ENCODE assay signal across 8 cellular contexts in genomic region chr4:186037692-186038658, GRCh38. TPM values are rescaled to one million over a fixed set of nuclear protein-coding genes. Genes with fewer than 3 reads are reported as not detected.
DNase-seq lines count a peak whose midpoint lies in the region; ATAC-seq and TF ChIP-seq lines count a peak whose summit lies in the region.

No MANE protein-coding gene starts in this region.

- no peak overlapping the region for H3K27ac Mint-ChIP-seq in type B pancreatic cell

- H3K4me3 ChIP-seq in PC-9: no peak overlapping the region

- no peaks in the 10 kb centered on the region for H3K9me3 ChIP-seq in PC-9 (ENCODE audit: insufficient read depth, low read depth)

- peaks cover 26% of the 10 kb centered on the region for H3K27me3 Mint-ChIP-seq in type B pancreatic cell

- no peaks in the 10 kb centered on the region for H3K4me1 Mint-ChIP-seq in type B pancreatic cell (ENCODE audit: unreplicated experiment)

- no peak overlapping the region for H2AFZ ChIP-seq in PC-9

- no peaks in the 10 kb centered on the region for H3K79me2 ChIP-seq in PC-9 (ENCODE audit: low read depth)

- no peak overlapping the region for H3K4me3 Mint-ChIP-seq in type B pancreatic cell

- H3K27ac ChIP-seq in PC-9 (no peak overlapping the region), cingulate gyrus (ENCODE audit: low read depth, low read length) (peak overlapping the region; percentile 22)

- no peaks in the 10 kb centered on the region for H3K36me3 ChIP-seq in PC-9 (ENCODE audit: low read depth)

- intact Hi-C loops in PC-9 (cut with micrococcal nuclease; ENCODE audit: unreplicated experiment): loop anchor here (1.0 to 10.0 kb wide), 5 partner anchors 397 to 1903 kb away; partner anchors contain the start of genes CCDC110 and SLC25A4

- H3F3A ChIP-seq in PC-9 (ENCODE audit: insufficient read depth, low read depth): no peaks in the 10 kb centered on the region

- H3K9me3 Mint-ChIP-seq in type B pancreatic cell: peaks cover 4% of the 10 kb centered on the region

- no TSS peak for BruUV-seq in PC-9 (replicated peaks; lab: Mats Ljungman, UMichigan)

- H3K36me3 Mint-ChIP-seq in type B pancreatic cell: no peaks in the 10 kb centered on the region

- H3K4me1 ChIP-seq in PC-9 (replicated peaks; ENCODE audit: insufficient read depth): no peaks in the 10 kb centered on the region

- no peaks in the 10 kb centered on the region for H4K20me1 ChIP-seq in PC-9 (ENCODE audit: insufficient read depth)

- ATAC-seq in left lobe of liver (peak; percentile 96), HG02870 (IDR thresholded peaks at IDR 0.05; ENCODE audit: unreplicated experiment) (no peak)

- peak overlapping the region; percentile 53; the same call in 1 of the 2 replicates for H3K4me2 ChIP-seq in PC-9

- DNase-seq in DMS153 treated with DMSO at 0.1 percent for 48 hours (lab: John Stamatoyannopoulos, UW; ENCODE audit: unreplicated experiment) (peak; percentile 62), GM19240 (ENCODE audit: insufficient read length, low spot score) (peak; percentile 47), HS-27A (ENCODE audit: low read depth) (peak; percentile 23), PC-9 (peak; percentile 40 to 65), left lobe of liver (ENCODE audit: low spot score) (peak; percentile 52), type B pancreatic cell (ENCODE audit: extremely low spot score, unreplicated experiment) (no peak)

- no peaks in the 10 kb centered on the region for H3K9me2 ChIP-seq in PC-9 (ENCODE audit: insufficient read depth)

- POLR2A ChIA-PET in PC-9 (lab: Charles Lee; ENCODE audit: unreplicated experiment): interaction anchor here (0.6 kb wide), 1 partner anchor 1058 kb away, joined by 6 read pairs; no protein-coding TSS in a partner anchor

- CTCF ChIA-PET in PC-9 (lab: Charles Lee): interaction anchor here (0.5 to 1.8 kb wide), 11 partner anchors 13 to 854 kb away, joined by 3 to 8 read pairs (median 3); no protein-coding TSS in a partner anchor

- peak; percentile 80 for TF ChIP-seq CTCF in PC-9 (conservative IDR thresholded peaks at IDR 0.05)
- TF ChIP-seq CTCF in type B pancreatic cell (conservative IDR thresholded peaks at IDR 0.05): peak; percentile 91

- no peaks in the 10 kb centered on the region for H3K27me3 ChIP-seq in PC-9 (ENCODE audit: insufficient read depth, low read depth)

RNA-seq across cellular contexts. Expression of gene TLR3, which starts 31.0 kb away (rescaled TPM):
- 7.7 and 10.3 TPM in 2 replicates for total RNA-seq in PC-9 (2021)
- total RNA-seq in left lobe of liver: 7.7 TPM
- 8.8 and 22.6 TPM in 2 replicates for total RNA-seq in type B pancreatic cell (ENCODE audit: low replicate concordance)
